21 cellular contexts compared by ENCODE assay signal in the genomic region with DNA sequence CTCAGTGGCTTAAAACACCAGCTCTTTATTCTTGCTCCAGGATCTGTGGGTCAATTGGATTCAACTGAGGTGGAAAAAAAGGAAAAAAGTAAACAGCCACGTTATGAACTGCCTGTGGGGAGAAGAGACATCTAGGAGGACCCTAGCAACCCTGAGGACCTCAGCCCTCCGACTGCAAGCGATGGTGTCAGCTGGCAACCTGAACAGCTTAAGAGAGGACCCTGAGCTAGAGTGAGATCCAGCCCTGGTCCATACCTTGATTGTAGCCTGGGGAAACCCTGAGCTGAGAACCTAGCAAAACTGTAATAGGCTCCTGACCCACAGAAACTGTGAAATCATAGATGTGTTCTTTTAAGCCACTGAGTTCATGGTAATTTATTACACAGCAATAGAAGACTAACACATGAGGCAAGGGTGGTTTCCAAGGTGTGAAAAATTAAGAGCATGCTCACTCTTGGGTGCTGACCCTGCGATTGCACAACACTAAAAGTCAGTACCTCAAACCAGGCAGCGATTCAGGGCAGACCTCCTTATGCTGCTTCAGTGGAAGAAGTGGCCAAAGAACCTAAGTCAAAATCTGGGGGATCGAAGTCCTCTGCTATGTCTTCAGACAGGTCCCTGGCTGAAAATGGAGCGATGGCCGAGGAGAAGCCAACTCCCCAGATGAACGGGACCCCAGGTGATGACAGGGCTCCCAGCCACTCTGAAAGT. TPM values are rescaled to one million over a fixed set of nuclear protein-coding genes. Genes with fewer than 3 reads are reported as not detected.
DNase-seq lines count a peak whose midpoint lies in the region; ATAC-seq, FAIRE-seq and TF ChIP-seq lines count a peak whose summit lies in the region.
"Had no signal": no experiment of that assay in that cellular context is flagged by ENCODE, and none has a peak within 500 bp of the region (broad histone marks: within the 10 kb centered on the region; RNA-seq: fewer than 3 reads in every experiment).

No MANE protein-coding gene starts in this region.

- H4K20me1 ChIP-seq in H1 (replicated peaks in 1 of 2; ENCODE audit: control insufficient read depth in 1 of 2, insufficient read depth in 2 of 2, low read length in 2 of 2): peaks cover 0 to 1% of the 10 kb centered on the region in 2 experiments

- peak; percentile 42 for ATAC-seq in GM18907 (IDR thresholded peaks at IDR 0.05; ENCODE audit: unreplicated experiment)
- ATAC-seq in HG02759 (IDR thresholded peaks at IDR 0.05; ENCODE audit: unreplicated experiment): peak; percentile 54
- ATAC-seq in pancreas: no peak
- ATAC-seq: T-cell had no signal

- TF ChIP-seq CTCF in H1 (IDR thresholded peaks at IDR 0.05; ENCODE audit: control extremely low read depth in 1 of 3, insufficient read depth in 1 of 3, low read depth in 1 of 3, low read length in 3 of 3): no peak
- TF ChIP-seq CTCF in sigmoid colon (IDR thresholded peaks at IDR 0.05): no peak
- TF ChIP-seq CTCF in GM10266 (IDR thresholded peaks at IDR 0.05; ENCODE audit: control insufficient read depth, insufficient read depth, low read depth, missing control alignments): no peak
- no peak for TF ChIP-seq CTCF in pancreas (IDR thresholded peaks at IDR 0.05)

- H3K18ac ChIP-seq in H1 (ENCODE audit: extremely low read depth, low read length): no peak overlapping the region

- no peak overlapping the region for H3K23ac ChIP-seq in H1 (ENCODE audit: insufficient read length)

- H3K79me2 ChIP-seq in H1 (ENCODE audit: control insufficient read depth in 1 of 2, insufficient read depth in 2 of 2, low read length in 2 of 2): no peaks in the 10 kb centered on the region

- H2AFZ ChIP-seq in H1 (ENCODE audit: low read length): no peak overlapping the region

- no peaks in the 10 kb centered on the region for H3K36me3 ChIP-seq in H1 (ENCODE audit: control insufficient read depth in 2 of 4, insufficient read depth in 4 of 4, low read length in 3 of 4)
- H3K36me3 ChIP-seq in sigmoid colon: no peaks in the 10 kb centered on the region
- H3K36me3 ChIP-seq in pancreas: no peaks in the 10 kb centered on the region
- H3K36me3 ChIP-seq: upper lobe of left lung had no signal

- H3K14ac ChIP-seq in H1 (ENCODE audit: insufficient read length): no peak overlapping the region

- H4K91ac ChIP-seq in H1 (replicated peaks; ENCODE audit: insufficient read length, low read length): no peak overlapping the region

- H2BK5ac ChIP-seq in H1 (ENCODE audit: low read depth, low read length): no peak overlapping the region

- no peaks in the 10 kb centered on the region for H3K79me1 ChIP-seq in H1 (ENCODE audit: low read depth, low read length)

- CTCF ChIA-PET in H1 (lab: Charles Lee; ENCODE audit: partially characterized antibody): no interaction called here

- TF ChIP-seq POLR2A in H1 (IDR thresholded peaks at IDR 0.05; ENCODE audit: control extremely low read depth in 1 of 2, low read depth in 2 of 2, low read length in 2 of 2): no peak
- no peak for TF ChIP-seq POLR2A in sigmoid colon (IDR thresholded peaks at IDR 0.05)

- no peak overlapping the region for H2BK20ac ChIP-seq in H1 (ENCODE audit: low read length)

- no peak overlapping the region for H4K5ac ChIP-seq in H1 (ENCODE audit: insufficient read length, low read depth, low read length)

- DNase-seq in H1 (ENCODE audit: low read depth in 1 of 2, low spot score in 2 of 2) (no peak), sigmoid colon (peak; percentile 15), GM10266 (ENCODE audit: extremely low spot score) (no peak), NCI-H2171 treated with DMSO at 0.1 percent for 48 hours (lab: John Stamatoyannopoulos, UW) (no peak), pancreas (no peak)
- DNase-seq: CD4-positive, alpha-beta memory T cell; central memory CD4-positive, alpha-beta T cell; effector memory CD4-positive, alpha-beta T cell; mesendoderm; MM.1S; NCI-H1694; NCI-H748 treated with DMSO at 0.1 percent for 48 hours; OCI-M1; SHP77; stimulated activated CD4-positive, alpha-beta T cell treated with anti-CD3 and anti-CD28 coated beads, Interleukin-4, amount 100 ng/mL, for 24 hours; T-cell; upper lobe of left lung had no signal

- H4K8ac ChIP-seq in H1 (ENCODE audit: extremely low read depth, insufficient read depth, low read length): no peak overlapping the region

- TF ChIP-seq EP300 in H1 (IDR thresholded peaks at IDR 0.05; ENCODE audit: borderline replicate concordance in 1 of 2, low read depth in 2 of 2, low read length in 2 of 2): no peak
- TF ChIP-seq EP300 in sigmoid colon (IDR thresholded peaks at IDR 0.05): no peak

- H3K23me2 ChIP-seq in H1 (ENCODE audit: low read depth, low read length): no peaks in the 10 kb centered on the region

- H3K4me2 ChIP-seq in H1 (ENCODE audit: insufficient read depth in 1 of 2, low read depth in 2 of 2, low read length in 2 of 2): no peak overlapping the region
- H3K4me2 ChIP-seq: smooth muscle cell had no signal

- H2BK15ac ChIP-seq in H1 (ENCODE audit: low read length): no peak overlapping the region

- H3K4me3 ChIP-seq in H1 (ENCODE audit: extremely low read depth in 1 of 4, insufficient read depth in 2 of 4, low read depth in 3 of 4, low read length in 4 of 4): no peak overlapping the region
- no peak overlapping the region for H3K4me3 ChIP-seq in sigmoid colon
- no peak overlapping the region for H3K4me3 ChIP-seq in pancreas
- H3K4me3 ChIP-seq: smooth muscle cell, upper lobe of left lung had no signal

- FAIRE-seq in H1 (lab: Jason Lieb, UNC) (no peak), pancreas (lab: Jason Lieb, UNC) (no peak)
- FAIRE-seq: GM12892 had no signal

- no peaks in the 10 kb centered on the region for H3K9me3 ChIP-seq in H1 (ENCODE audit: insufficient read depth in 2 of 2, low read depth in 1 of 2, low read length in 1 of 2)
- no peaks in the 10 kb centered on the region for H3K9me3 ChIP-seq in sigmoid colon
- no peaks in the 10 kb centered on the region for H3K9me3 ChIP-seq in pancreas
- H3K9me3 ChIP-seq: upper lobe of left lung had no signal

- H3K27me3 ChIP-seq in H1 (replicated peaks in 1 of 4; ENCODE audit: control insufficient read depth in 3 of 4, extremely low read depth in 1 of 4, insufficient read depth in 3 of 4, low read length in 3 of 4) (no peaks in the 10 kb centered on the region), sigmoid colon (no peaks in the 10 kb centered on the region), pancreas (no peaks in the 10 kb centered on the region)
- H3K27me3 ChIP-seq: upper lobe of left lung had no signal

- H2BK120ac ChIP-seq in H1 (replicated peaks; ENCODE audit: low read depth, low read length): no peak overlapping the region

- no peak overlapping the region for H3K27ac ChIP-seq in H1 (ENCODE audit: low read depth, low read length)
- no peak overlapping the region for H3K27ac ChIP-seq in sigmoid colon
- no peak overlapping the region for H3K27ac ChIP-seq in pancreas
- H3K27ac ChIP-seq: upper lobe of left lung had no signal

- no peak overlapping the region for H3K56ac ChIP-seq in H1 (replicated peaks; ENCODE audit: insufficient read length, low read depth, low read length)

- no peak for TF ChIP-seq RAD21 in H1 (IDR thresholded peaks at IDR 0.05 in 1 of 2, conservative IDR thresholded peaks at IDR 0.05 in 1 of 2; ENCODE audit: low read depth in 2 of 2, low read length in 2 of 2)

- no peak overlapping the region for H3K9ac ChIP-seq in H1 (replicated peaks in 1 of 4; ENCODE audit: extremely low read depth in 1 of 4, low read depth in 3 of 4, low read length in 3 of 4)

- intact Hi-C loops in sigmoid colon (cut with DNase I): no loop called here
- intact Hi-C loops in pancreas (cut with DNase I): no loop called here

- H3K4ac ChIP-seq in H1 (replicated peaks; ENCODE audit: insufficient read length, low read depth, low read length): no peak overlapping the region

- no peaks in the 10 kb centered on the region for H3K4me1 ChIP-seq in H1 (replicated peaks in 1 of 4; ENCODE audit: control insufficient read depth in 3 of 4, insufficient read depth in 4 of 4, low read length in 3 of 4)
- H3K4me1 ChIP-seq in sigmoid colon: no peaks in the 10 kb centered on the region
- H3K4me1 ChIP-seq in pancreas: no peaks in the 10 kb centered on the region
- H3K4me1 ChIP-seq: upper lobe of left lung had no signal

- no peak overlapping the region for H2BK12ac ChIP-seq in H1 (ENCODE audit: low read depth, low read length)

- WGBS in H1 (ENCODE audit: extremely low coverage in 1 of 2, insufficient coverage in 1 of 2, insufficient read length in 1 of 2, insufficient replicate concordance in 2 of 2, low coverage in 1 of 2, low lambda C conversion rate in 2 of 2, missing lambda C conversion rate in 1 of 2), 2 experiments: 84% methylated on average over 9 of the region's 9 CpGs; no CpG with 5 or more reads in 1 of the 2 experiments
- WGBS in sigmoid colon, 2 donors: 83 to 87% methylated on average over 9 of the region's 9 CpGs
- 80 to 84% methylated on average over 9 of the region's 9 CpGs for WGBS in pancreas, 2 donors

- no peak overlapping the region for H2AK5ac ChIP-seq in H1 (ENCODE audit: low read depth, low read length)

- POLR2A ChIA-PET in H1 (lab: Charles Lee; ENCODE audit: partially characterized antibody): no interaction called here

TF ChIP-seq in H1, 55 proteins besides CTCF, POLR2A, EP300 and RAD21:
- TF ChIP-seq CEBPB (IDR thresholded peaks at IDR 0.05; ENCODE audit: low read depth, low read length): peak; percentile 51; the same call in 1 of the 2 replicates
- TF ChIP-seq BCL11A (IDR thresholded peaks at IDR 0.05; ENCODE audit: low read depth in 2 of 2, low read length in 2 of 2): no peak

RNA-seq across cellular contexts. Expression of gene GASK1A, which starts 57.7 kb away (rescaled TPM):
- total RNA-seq in H1 (2021; fragmentation: NEBNext Ultra II Directional; extraction: Animal tissue kit (Norgen Biotek cat#: 25700)): 7.9 and 11.5 TPM in 2 replicates
- polyA plus RNA-seq in H1 (2011; rRNA removed): 4.7 and 5.2 TPM in 2 replicates
- polyA plus RNA-seq in H1 (2011; cell fraction: cytosol; rRNA removed): 5.5 TPM
- polyA plus RNA-seq in H1 (2011; cell fraction: nucleus; rRNA removed): 10.7 TPM
- 4.6 to 6.0 TPM (median 5.6 TPM) in 4 replicates for polyA plus RNA-seq in H1 (2012, experiment 1 of 2)
- 3.2 TPM for polyA plus RNA-seq in H1 (2012, experiment 2 of 2)
- polyA plus RNA-seq in H1 (2013, experiment 1 of 2): 2.5 TPM
- 2.8 TPM for polyA plus RNA-seq in H1 (2013, experiment 2 of 2)
- polyA minus RNA-seq in H1 (2011; rRNA and poly(A)+ RNA removed): 10.1 and 14.7 TPM in 2 replicates
- polyA minus RNA-seq in H1 (2011; cell fraction: cytosol; rRNA and poly(A)+ RNA removed): 9.5 TPM
- 25.7 TPM for polyA minus RNA-seq in H1 (2011; cell fraction: nucleus; rRNA and poly(A)+ RNA removed)
- total RNA-seq in sigmoid colon: 10 to 100 TPM in 3 of 4 donors, 1 to 10 TPM in 1; 8.1 to 32.7 (median 18.1) TPM
- 1 to 10 TPM in 2 of 3 donors, under 1 TPM in 1; 0.92 to 1.8 (median 1.2) TPM for polyA plus RNA-seq in sigmoid colon
- total RNA-seq in pancreas: 1 to 10 TPM; 1.2 to 5.8 (median 2.2) TPM
- 1 to 10 TPM; 1.5 to 1.7 TPM for polyA plus RNA-seq in pancreas
- total RNA-seq: CD4-positive, alpha-beta memory T cell had no signal
- polyA plus RNA-seq: CD4-positive, alpha-beta memory T cell; smooth muscle cell had no signal

Comparison
In these comparisons a context has a peak if more than half of its experiments do, and no peak if none do; other contexts are left out.
1. ATAC-seq: peak in GM18907 (single experiment) and HG02759 (single experiment); none in pancreas (0 of 4).